ENCODE assay signal across 29 cellular contexts in genomic region chrX:151692825-151693224, GRCh38. TPM values are rescaled to one million over a fixed set of nuclear protein-coding genes. Genes with fewer than 3 reads are reported as not detected.
"Had no signal": no experiment of that assay in that cellular context is flagged by ENCODE, and none has a peak within 500 bp of the region (broad histone marks: within the 10 kb centered on the region; RNA-seq: fewer than 3 reads in every experiment).

No MANE protein-coding gene starts in this region.

- H3K27ac ChIP-seq: epithelial cell of prostate, gastrocnemius medialis, neutrophil, pancreas, sigmoid colon, testis, tibial artery, upper lobe of left lung had no signal

- DNase-seq: effector CD8-positive, alpha-beta T cell; endodermal cell; foreskin fibroblast; gastrocnemius medialis; left ventricle myocardium superior; mucosa of descending colon; naive B cell; pancreas; sigmoid colon; stimulated activated CD4-positive, alpha-beta T cell treated with anti-CD3 and anti-CD28 coated beads, Interleukin-2, amount 100 ng/mL, for 24 hours; stimulated activated CD4-positive, alpha-beta T cell treated with anti-CD3 and anti-CD28 coated beads, Interleukin-4, amount 100 ng/mL, for 24 hours; stimulated activated naive CD4-positive, alpha-beta T cell treated with Interleukin-2 at 50 U/mL for 16 hours; substantia nigra; testis; tibial artery had no signal

- H3K4me3 ChIP-seq: gastrocnemius medialis, lung, mucosa of descending colon, pancreas, sigmoid colon, testis, tibial artery, upper lobe of left lung had no signal

- H3K4me1 ChIP-seq: gastrocnemius medialis, pancreas, sigmoid colon, testis had no signal

- H3K36me3 ChIP-seq: gastrocnemius medialis, neutrophil, pancreas, sigmoid colon, tibial artery, upper lobe of left lung had no signal

- ATAC-seq: esophagus mucosa; gastrocnemius medialis; left ventricle myocardium superior; mucosa of descending colon; pancreas; stimulated activated effector memory CD8-positive, alpha-beta T cell treated with anti-CD3 and anti-CD28 coated beads, Interleukin-12 subunit alpha, Interleukin-12 subunit beta, amount 100 ng/mL, for 72 hours had no signal

- H3K27me3 ChIP-seq: pancreas, testis had no signal

- H3K9me3 ChIP-seq: gastrocnemius medialis, mucosa of descending colon, neutrophil, pancreas, sigmoid colon, testis, tibial artery, upper lobe of left lung had no signal

RNA-seq across cellular contexts. Expression of gene PRRG3, which starts 2.4 kb away (rescaled TPM):
- total RNA-seq: esophagus mucosa had no signal
- polyA plus RNA-seq: keratinocyte, neural cell had no signal

RNA-seq across cellular contexts. Expression of gene FATE1, which starts 23.0 kb away (rescaled TPM):
- total RNA-seq: cerebellum, endodermal cell, esophagus mucosa, gastrocnemius medialis, left ventricle myocardium superior, mesothelial cell of epicardium, mucosa of descending colon, omental fat pad, pancreas, progenitor cell of endocrine pancreas, sigmoid colon had no signal
- polyA plus RNA-seq: keratinocyte, neural cell had no signal

RNA-seq across cellular contexts. Expression of gene CNGA2, which starts 41.7 kb away (rescaled TPM):
- total RNA-seq: cerebellum, endodermal cell, esophagus mucosa, gastrocnemius medialis, glomerular endothelial cell, left ventricle myocardium superior, lung, mesothelial cell of epicardium, mucosa of descending colon, omental fat pad, pancreas, progenitor cell of endocrine pancreas, sigmoid colon, skeletal muscle tissue, upper lobe of left lung had no signal
- polyA plus RNA-seq: keratinocyte, lung, neural cell, pancreas had no signal
